Comparison of ENCODE assay signal across 16 cellular contexts in genomic region chr3:10272977-10273376, GRCh38. TPM values are rescaled to one million over a fixed set of nuclear protein-coding genes. Genes with fewer than 3 reads are reported as not detected.
A peak's percentile ranks its signal among the peaks of the same experiment; 100 is the strongest.
DNase-seq lines count a peak whose midpoint lies in the region; ATAC-seq and TF ChIP-seq lines count a peak whose summit lies in the region.
"Had no signal": no experiment of that assay in that cellular context is flagged by ENCODE, and none has a peak within 500 bp of the region (broad histone marks: within the 10 kb centered on the region; RNA-seq: fewer than 3 reads in every experiment).

No MANE protein-coding gene starts in this region.

- no peak for DNase-seq in activated T-cell treated with anti-CD3 and anti-CD28 coated beads, Interleukin-2, amount 50 U/mL, for 72 hours
- DNase-seq in activated T-cell treated with anti-CD3 and anti-CD28 coated beads for 4 hours (no peak), chondrocyte (ENCODE audit: low spot score) (peak; percentile 2), gastrocnemius medialis (no peak), NOMO-1 treated with DMSO at 0.1 percent for 48 hours (lab: John Stamatoyannopoulos, UW; ENCODE audit: unreplicated experiment) (no peak)
- DNase-seq: activated gamma-delta T cell; pancreas; RPMI8226; stimulated activated naive CD4-positive, alpha-beta T cell had no signal

- H3K9me3 ChIP-seq in gastrocnemius medialis: no peaks in the 10 kb centered on the region
- H3K9me3 ChIP-seq: pancreas had no signal

- TF ChIP-seq CTCF in chondrocyte (IDR thresholded peaks at IDR 0.05) (no peak), gastrocnemius medialis (IDR thresholded peaks at IDR 0.05 in 4 of 5, conservative IDR thresholded peaks at IDR 0.05 in 1 of 5) (no peak)

- peaks cover 0 to 42% of the 10 kb centered on the region in 2 donors for H3K36me3 ChIP-seq in gastrocnemius medialis

- no peaks in the 10 kb centered on the region for H3K27me3 ChIP-seq in gastrocnemius medialis
- H3K27me3 ChIP-seq: hepatocyte, pancreas had no signal

- H3K4me3 ChIP-seq in gastrocnemius medialis: no peak overlapping the region
- H3K4me3 ChIP-seq: hepatocyte, pancreas, smooth muscle cell had no signal

- H3K4me1 Mint-ChIP-seq in activated T-cell treated with anti-CD3 and anti-CD28 coated beads, Interleukin-2, amount 50 U/mL, for 72 hours (ENCODE audit: low read depth): peaks cover 45% of the 10 kb centered on the region
- H3K4me1 Mint-ChIP-seq in IgD-negative memory B cell: peaks cover 18 to 20% (median 19%) of the 10 kb centered on the region in 3 donors
- peaks cover 17% of the 10 kb centered on the region for H3K4me1 Mint-ChIP-seq in chondrocyte (ENCODE audit: low read depth)

- peak; percentile 31 to 66 for ATAC-seq in activated T-cell treated with anti-CD3 and anti-CD28 coated beads, Interleukin-2, amount 50 U/mL, for 72 hours (replicated peaks in 1 of 2)
- ATAC-seq in gastrocnemius medialis (no peak), GM18502 (IDR thresholded peaks at IDR 0.05; ENCODE audit: poor library complexity, unreplicated experiment) (no peak), GM18519 (IDR thresholded peaks at IDR 0.05; ENCODE audit: low FRiP score, unreplicated experiment) (no peak)

- H3K36me3 Mint-ChIP-seq in activated T-cell treated with anti-CD3 and anti-CD28 coated beads, Interleukin-2, amount 50 U/mL, for 72 hours (ENCODE audit: insufficient read depth in 2 of 2): peaks cover 0 to 16% of the 10 kb centered on the region in 2 donors
- H3K36me3 Mint-ChIP-seq in IgD-negative memory B cell: peaks cover 3% of the 10 kb centered on the region
- peaks cover 20% of the 10 kb centered on the region for H3K36me3 Mint-ChIP-seq in chondrocyte (ENCODE audit: low read depth)

- intact Hi-C loops in gastrocnemius medialis (cut with DNase I; ENCODE audit: low total_unique reads): no loop called here

- no peak for TF ChIP-seq POLR2A in gastrocnemius medialis (IDR thresholded peaks at IDR 0.05)

- H3K27ac ChIP-seq in gastrocnemius medialis: peak overlapping the region; percentile 12 to 71 (median 64)
- H3K27ac ChIP-seq: hepatocyte had no signal

- no peaks in the 10 kb centered on the region for H3K9me3 Mint-ChIP-seq in activated T-cell treated with anti-CD3 and anti-CD28 coated beads, Interleukin-2, amount 50 U/mL, for 72 hours
- H3K9me3 Mint-ChIP-seq in IgD-negative memory B cell: no peaks in the 10 kb centered on the region
- no peaks in the 10 kb centered on the region for H3K9me3 Mint-ChIP-seq in chondrocyte (ENCODE audit: low read depth)
- H3K9me3 Mint-ChIP-seq: mesothelial cell of epicardium had no signal

- in situ Hi-C loops in gastrocnemius medialis (cut with MboI; ENCODE audit: low sequenced_read_pairs in 4 of 4): no loop called here

- no peaks in the 10 kb centered on the region for H3K27me3 Mint-ChIP-seq in activated T-cell treated with anti-CD3 and anti-CD28 coated beads, Interleukin-2, amount 50 U/mL, for 72 hours (ENCODE audit: low read depth)
- no peaks in the 10 kb centered on the region for H3K27me3 Mint-ChIP-seq in IgD-negative memory B cell
- H3K27me3 Mint-ChIP-seq in chondrocyte (ENCODE audit: low read depth): no peaks in the 10 kb centered on the region

- H3K4me1 ChIP-seq in gastrocnemius medialis: peaks cover 35 to 40% of the 10 kb centered on the region in 2 donors

- peak overlapping the region; percentile 6 to 37 for H3K4me3 Mint-ChIP-seq in activated T-cell treated with anti-CD3 and anti-CD28 coated beads, Interleukin-2, amount 50 U/mL, for 72 hours
- H3K4me3 Mint-ChIP-seq in IgD-negative memory B cell: peak overlapping the region in 2 of 4 donors; percentile 72
- H3K4me3 Mint-ChIP-seq in chondrocyte (ENCODE audit: unreplicated experiment): no peak overlapping the region
- H3K4me3 Mint-ChIP-seq: mesothelial cell of epicardium had no signal

- H3K27ac Mint-ChIP-seq in activated T-cell treated with anti-CD3 and anti-CD28 coated beads, Interleukin-2, amount 50 U/mL, for 72 hours: peak overlapping the region; percentile 30
- H3K27ac Mint-ChIP-seq in IgD-negative memory B cell (peak overlapping the region in 2 of 3 donors; percentile 53 to 93), chondrocyte (ENCODE audit: unreplicated experiment) (no peak overlapping the region)
- H3K27ac Mint-ChIP-seq: mesothelial cell of epicardium had no signal

RNA-seq across cellular contexts. Expression of gene GHRL, which starts 19.8 kb away (rescaled TPM):
- 1 to 10 TPM in 1 of 2 donors, under 1 TPM in 1; 0.43 to 1.3 TPM for total RNA-seq in activated T-cell treated with anti-CD3 and anti-CD28 coated beads, Interleukin-2, amount 50 U/mL, for 72 hours
- polyA plus RNA-seq in IgD-negative memory B cell: 1.5 TPM
- total RNA-seq in chondrocyte (not detected in 3 replicates), gastrocnemius medialis (not detected)
- total RNA-seq: bronchial epithelial cell, smooth muscle cell had no signal

RNA-seq across cellular contexts. Expression of gene TATDN2, which starts 24.7 kb away (rescaled TPM):
- 10 to 100 TPM; 40.8 to 49.8 TPM for total RNA-seq in activated T-cell treated with anti-CD3 and anti-CD28 coated beads, Interleukin-2, amount 50 U/mL, for 72 hours
- 11.6 TPM for polyA plus RNA-seq in IgD-negative memory B cell
- total RNA-seq in chondrocyte (29.9 to 41.5 TPM (median 31.8 TPM) in 3 replicates), gastrocnemius medialis (10 to 100 TPM; 10.9 to 11.5 (median 10.9) TPM)

RNA-seq across cellular contexts. Expression of gene SEC13, which starts 47.9 kb away (rescaled TPM):
- 10 to 100 TPM; 84.0 to 88.5 TPM for total RNA-seq in activated T-cell treated with anti-CD3 and anti-CD28 coated beads, Interleukin-2, amount 50 U/mL, for 72 hours
- polyA plus RNA-seq in IgD-negative memory B cell: 111 TPM
- total RNA-seq in chondrocyte (197 to 243 TPM (median 198 TPM) in 3 replicates), gastrocnemius medialis (100 to 1,000 TPM in 3 of 4 donors, 10 to 100 TPM in 1; 96.1 to 119 (median 111) TPM)

Comparison
In these comparisons a context has a peak if more than half of its experiments do, and no peak if none do; other contexts are left out.
1. ATAC-seq: peak in activated T-cell treated with anti-CD3 and anti-CD28 coated beads, Interleukin-2, amount 50 U/mL, for 72 hours (2 of 2); none in gastrocnemius medialis (0 of 2), GM18502 (single experiment) and GM18519 (single experiment).